In the genomic region with DNA sequence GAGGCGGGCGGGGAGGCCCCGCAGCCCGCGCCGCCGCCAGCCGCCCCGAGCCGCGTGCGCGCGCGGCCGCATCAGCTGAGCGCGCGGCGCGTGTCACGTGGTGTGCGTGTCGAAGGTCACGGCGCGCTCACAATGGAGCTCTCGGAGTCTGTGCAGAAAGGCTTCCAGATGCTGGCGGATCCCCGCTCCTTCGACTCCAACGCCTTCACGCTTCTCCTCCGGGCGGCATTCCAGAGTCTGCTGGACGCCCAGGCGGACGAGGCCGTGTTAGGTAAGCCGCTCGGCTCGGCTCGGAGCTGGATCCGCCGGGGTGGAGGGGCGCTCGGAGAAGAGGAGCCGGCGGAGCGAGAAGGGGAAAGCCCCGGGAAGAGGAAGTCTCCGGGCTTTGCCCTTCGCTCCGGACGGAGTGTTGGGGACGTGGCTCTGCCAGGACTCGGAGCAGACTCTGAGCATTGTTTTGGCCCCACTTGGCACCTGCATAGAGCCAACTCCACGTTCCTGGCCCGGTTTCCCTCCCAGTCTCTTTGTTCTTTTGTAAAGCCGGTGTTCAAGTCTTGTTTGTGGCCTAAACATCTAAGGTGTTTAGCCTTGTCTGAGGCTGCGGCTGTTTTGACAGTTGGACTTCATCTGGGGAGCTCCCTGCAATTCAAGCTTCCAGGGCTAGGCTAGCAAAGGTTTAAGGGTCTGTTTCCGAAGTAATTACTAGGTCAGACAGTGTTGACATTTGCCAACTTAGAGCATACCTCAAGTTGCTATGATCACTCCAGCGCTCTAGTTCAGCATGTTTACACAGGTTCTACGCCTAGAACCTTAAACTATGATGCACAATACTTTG, we compare ENCODE assay signal across 8 cellular contexts. TPM values are rescaled to one million over a fixed set of nuclear protein-coding genes. Genes with fewer than 3 reads are reported as not detected.
DNase-seq lines count a peak whose midpoint lies in the region; ATAC-seq and TF ChIP-seq lines count a peak whose summit lies in the region.

A gene (plus strand): TSS at position 103 of the 835 bp plus-strand sequence. CDS start 30 bp downstream, at position 133.

- peak within 1 kb of the TSS; percentile 97 for H3K27ac Mint-ChIP-seq in activated CD4-positive, alpha-beta T cell treated with anti-CD3 and anti-CD28 coated beads for 36 hours

- peaks cover 6% of the 10 kb centered on the region for H3K36me3 Mint-ChIP-seq in activated CD4-positive, alpha-beta T cell treated with anti-CD3 and anti-CD28 coated beads for 36 hours (ENCODE audit: low read depth)

- H3K4me3 ChIP-seq in AG10803 (ENCODE audit: low read length), result peak within 1 kb of the TSS; percentile 84

- ATAC-seq in GM18867 (IDR thresholded peaks at IDR 0.05; ENCODE audit: unreplicated experiment), result peak; percentile 57
- ATAC-seq in HG03066 (IDR thresholded peaks at IDR 0.05; ENCODE audit: low read depth, unreplicated experiment), result peak; percentile 56
- ATAC-seq in activated CD4-positive, alpha-beta T cell treated with anti-CD3 and anti-CD28 coated beads for 36 hours, result peak; percentile 72
- peak; percentile 83 for ATAC-seq in left colon

- H3K27me3 Mint-ChIP-seq in activated CD4-positive, alpha-beta T cell treated with anti-CD3 and anti-CD28 coated beads for 36 hours, result peaks cover 7% of the 10 kb centered on the region

- H3K4me1 Mint-ChIP-seq in activated CD4-positive, alpha-beta T cell treated with anti-CD3 and anti-CD28 coated beads for 36 hours, result peaks cover 38% of the 10 kb centered on the region

- H3K9me3 Mint-ChIP-seq in activated CD4-positive, alpha-beta T cell treated with anti-CD3 and anti-CD28 coated beads for 36 hours (ENCODE audit: low read depth), result no peaks in the 10 kb centered on the region

- CTCF ChIA-PET in activated CD4-positive, alpha-beta T cell treated with anti-CD3 and anti-CD28 coated beads for 36 hours (lab: Charles Lee), result interaction anchor here (0.5 to 1.5 kb wide), 4 partner anchors 7 to 774 kb away, joined by 3 to 4 read pairs (median 3); no protein-coding TSS in a partner anchor

- POLR2A ChIA-PET in activated CD4-positive, alpha-beta T cell treated with anti-CD3 and anti-CD28 coated beads for 36 hours (lab: Charles Lee), result interaction anchor here (1.0 to 1.6 kb wide), 4 partner anchors 24 to 120 kb away, joined by 3 to 14 read pairs (median 4); no protein-coding TSS in a partner anchor

- intact Hi-C loops in activated CD4-positive, alpha-beta T cell treated with anti-CD3 and anti-CD28 coated beads for 36 hours (cut with DNase I, micrococcal nuclease), result loop anchor here (1.0 to 5.0 kb wide), 11 partner anchors 8 to 799 kb away; a partner anchor contains a TSS
- intact Hi-C loops in left colon (cut with DNase I, micrococcal nuclease), result loop anchor here in 1 of 2 donors (5.0 to 10.0 kb wide), 2 partner anchors 89 to 312 kb away; a partner anchor contains a TSS

- peak within 1 kb of the TSS; percentile 94 for H3K4me3 Mint-ChIP-seq in activated CD4-positive, alpha-beta T cell treated with anti-CD3 and anti-CD28 coated beads for 36 hours

- DNase-seq in AG10803 (ENCODE audit: low read depth) (peak; percentile 87), NCI-H446 treated with DMSO at 0.1 percent for 48 hours (lab: John Stamatoyannopoulos, UW) (peak; percentile 79), cortex of kidney (lab: John Stamatoyannopoulos, UW) (peak; percentile 32), left colon (peak; percentile 86 to 92)
- peak; percentile 88 for DNase-seq in activated CD4-positive, alpha-beta T cell treated with anti-CD3 and anti-CD28 coated beads for 36 hours
- DNase-seq in stimulated activated CD4-positive, alpha-beta T cell treated with anti-CD3 and anti-CD28 coated beads, Interleukin-2, amount 100 ng/mL, for 4 hours (ENCODE audit: low read depth), result peak; percentile 67

- no peak for TF ChIP-seq CTCF in AG10803 (conservative IDR thresholded peaks at IDR 0.05; ENCODE audit: low read length)

RNA-seq across cellular contexts. Expression of the gene that starts here (rescaled TPM):
- 10 to 100 TPM; 53.8 to 77.1 TPM for total RNA-seq in activated CD4-positive, alpha-beta T cell treated with anti-CD3 and anti-CD28 coated beads for 36 hours
- 10 to 100 TPM; 38.4 to 50.0 TPM for total RNA-seq in left colon

Comparison
In these comparisons a context has a peak if more than half of its experiments do, and no peak if none do; other contexts are left out.
1. Peak in every context shown above with its lines: DNase-seq, ATAC-seq and H3K4me3 ChIP-seq.
2. DNase-seq: peak in every context shown above with its lines; median percentile 89 in left colon; 88 in activated CD4-positive, alpha-beta T cell treated with anti-CD3 and anti-CD28 coated beads for 36 hours; 87 in AG10803; 79 in NCI-H446 treated with DMSO at 0.1 percent for 48 hours; 67 in stimulated activated CD4-positive, alpha-beta T cell treated with anti-CD3 and anti-CD28 coated beads, Interleukin-2, amount 100 ng/mL, for 4 hours; 32 in cortex of kidney.